ENCODE assay signal across 9 cellular contexts in the genomic region with DNA sequence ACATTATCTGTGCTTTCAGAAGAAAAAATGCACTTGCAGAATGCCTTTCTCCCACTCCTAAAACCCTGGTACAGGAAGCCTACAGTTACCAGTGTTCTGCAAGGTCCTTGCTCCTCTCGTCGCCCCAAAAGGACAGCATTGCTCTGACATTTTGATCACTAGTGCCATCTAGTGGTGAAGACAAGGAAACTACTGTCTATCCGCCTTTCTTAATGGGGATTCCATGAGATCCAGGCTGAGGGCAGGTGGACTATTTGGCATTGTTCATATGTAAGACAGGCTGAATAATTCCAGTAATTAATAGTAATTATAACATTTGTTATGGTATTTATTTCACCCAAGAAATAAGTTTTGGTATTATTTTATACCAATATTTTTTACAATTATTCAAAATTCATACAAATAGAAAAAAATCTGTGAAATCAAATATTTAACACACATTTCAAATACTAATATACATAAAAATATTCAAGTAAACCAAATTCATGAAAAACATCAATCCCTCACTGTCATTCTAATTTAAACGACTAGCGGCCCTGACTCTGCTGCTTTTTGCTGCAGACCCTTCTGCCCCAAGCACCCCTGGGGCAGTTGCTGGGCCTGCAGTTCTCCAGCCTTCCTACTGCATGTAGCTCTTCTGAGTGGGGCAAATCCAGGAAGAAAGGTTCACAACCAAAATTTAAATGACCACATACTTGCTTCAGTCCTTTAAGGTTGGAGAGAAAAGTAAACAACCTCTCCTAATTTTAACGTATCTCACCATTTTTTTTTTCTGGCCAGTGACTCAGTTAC. TPM values are rescaled to one million over a fixed set of nuclear protein-coding genes. Genes with fewer than 3 reads are reported as not detected.
A peak's percentile ranks its signal among the peaks of the same experiment; 100 is the strongest.
DNase-seq lines count a peak whose midpoint lies in the region; ATAC-seq and TF ChIP-seq lines count a peak whose summit lies in the region.
"Had no signal": no experiment of that assay in that cellular context is flagged by ENCODE, and none has a peak within 500 bp of the region (broad histone marks: within the 10 kb centered on the region; RNA-seq: fewer than 3 reads in every experiment).

No MANE protein-coding gene starts in this region.

- intact Hi-C loops in esophagus muscularis mucosa (cut with DNase I) = no loop called here

- peaks cover 7 to 15% of the 10 kb centered on the region in 2 donors for H3K4me1 Mint-ChIP-seq in natural killer cell treated with Interleukin-12 subunit alpha and Interleukin-12 subunit beta and Interleukin-15 and Interleukin-18, amount 100 ng/mL, for 72 hours (ENCODE audit: low read depth in 2 of 2)

- H3K27me3 Mint-ChIP-seq in natural killer cell treated with Interleukin-12 subunit alpha and Interleukin-12 subunit beta and Interleukin-15 and Interleukin-18, amount 100 ng/mL, for 72 hours = no peaks in the 10 kb centered on the region
- H3K27me3 Mint-ChIP-seq: dendritic cell treated with granulocyte-macrophage colony-stimulating factor and Interleukin-4, amounts not matched to agents 40 ng/mL and 50 ng/mL, for 4 days had no signal

- TF ChIP-seq CTCF in esophagus muscularis mucosa (IDR thresholded peaks at IDR 0.05) = peak; percentile 65 to 86 (median 68)

- in situ Hi-C loops in G401 (cut with HindIII; ENCODE audit: low sequenced_read_pairs) = no loop called here

- peaks cover 8 to 36% (median 31%) of the 10 kb centered on the region in 4 donors for H3K4me1 ChIP-seq in esophagus muscularis mucosa

- no peaks in the 10 kb centered on the region for H3K27me3 ChIP-seq in esophagus muscularis mucosa

- no peak for TF ChIP-seq POLR2A in esophagus muscularis mucosa (IDR thresholded peaks at IDR 0.05; ENCODE audit: low read depth)

- H3K9me3 Mint-ChIP-seq in natural killer cell treated with Interleukin-12 subunit alpha and Interleukin-12 subunit beta and Interleukin-15 and Interleukin-18, amount 100 ng/mL, for 72 hours = no peaks in the 10 kb centered on the region
- H3K9me3 Mint-ChIP-seq: dendritic cell treated with granulocyte-macrophage colony-stimulating factor and Interleukin-4, amounts not matched to agents 40 ng/mL and 50 ng/mL, for 4 days had no signal

- H3K9me3 ChIP-seq in esophagus muscularis mucosa = no peaks in the 10 kb centered on the region

- H3K36me3 Mint-ChIP-seq in natural killer cell treated with Interleukin-12 subunit alpha and Interleukin-12 subunit beta and Interleukin-15 and Interleukin-18, amount 100 ng/mL, for 72 hours = peaks cover 13% of the 10 kb centered on the region

- H3K4me3 Mint-ChIP-seq in natural killer cell treated with Interleukin-12 subunit alpha and Interleukin-12 subunit beta and Interleukin-15 and Interleukin-18, amount 100 ng/mL, for 72 hours = no peak overlapping the region
- H3K4me3 Mint-ChIP-seq: dendritic cell treated with granulocyte-macrophage colony-stimulating factor and Interleukin-4, amounts not matched to agents 40 ng/mL and 50 ng/mL, for 4 days had no signal

- H3K4me3 ChIP-seq in esophagus muscularis mucosa = no peak overlapping the region

- H3K27ac ChIP-seq in esophagus muscularis mucosa (replicated peaks in 1 of 4) = no peak overlapping the region

- 41% methylated on average over 6 of the region's 6 CpGs for WGBS in esophagus muscularis mucosa

- TF ChIP-seq EP300 in esophagus muscularis mucosa (IDR thresholded peaks at IDR 0.05) = no peak

- peak; percentile 97 for ATAC-seq in GM21515 (IDR thresholded peaks at IDR 0.05; ENCODE audit: unreplicated experiment)
- peak; percentile 94 for ATAC-seq in HG03575 (IDR thresholded peaks at IDR 0.05; ENCODE audit: extremely low read depth, insufficient number of reproducible peaks, low FRiP score, unreplicated experiment)
- ATAC-seq in natural killer cell treated with Interleukin-12 subunit alpha and Interleukin-12 subunit beta and Interleukin-15 and Interleukin-18, amount 100 ng/mL, for 72 hours = peak; percentile 75 to 76

- DNase-seq in G401 (ENCODE audit: low spot score) (peak; percentile 89), NCI-H524 (lab: John Stamatoyannopoulos, UW) (peak; percentile 17 to 75), esophagus muscularis mucosa (ENCODE audit: extremely low spot score) (no peak)
- peak; percentile 10 for DNase-seq in activated CD4-positive, alpha-beta T cell treated with anti-CD3 and anti-CD28 coated beads, Interleukin-2, amount 50 U/mL, for 1 hour
- DNase-seq in natural killer cell treated with Interleukin-12 subunit alpha and Interleukin-12 subunit beta and Interleukin-15 and Interleukin-18, amount 100 ng/mL, for 72 hours (ENCODE audit: low spot score) = peak; percentile 65
- no peak for DNase-seq in NK-92 treated with Interleukin-12 subunit alpha and Interleukin-12 subunit beta, amount 100 ng/mL, for 24 hours (lab: John Stamatoyannopoulos, UW)

- H3K27ac Mint-ChIP-seq in natural killer cell treated with Interleukin-12 subunit alpha and Interleukin-12 subunit beta and Interleukin-15 and Interleukin-18, amount 100 ng/mL, for 72 hours = no peak overlapping the region
- H3K27ac Mint-ChIP-seq: dendritic cell treated with granulocyte-macrophage colony-stimulating factor and Interleukin-4, amounts not matched to agents 40 ng/mL and 50 ng/mL, for 4 days had no signal

- peaks cover 3 to 43% (median 27%) of the 10 kb centered on the region in 4 donors for H3K36me3 ChIP-seq in esophagus muscularis mucosa

RNA-seq across cellular contexts. Expression of a gene that starts 19.0 kb away (rescaled TPM):
- total RNA-seq in G401 (2014; rRNA removed; shearing (Covaris generic)) = 246 and 284 TPM in 2 replicates
- 100 to 1,000 TPM in 2 of 4 donors, 10 to 100 TPM in 2; 74.3 to 117 (median 91.5) TPM for total RNA-seq in esophagus muscularis mucosa
- 10 to 100 TPM; 52.7 to 76.6 TPM for total RNA-seq in natural killer cell treated with Interleukin-12 subunit alpha and Interleukin-12 subunit beta and Interleukin-15 and Interleukin-18, amount 100 ng/mL, for 72 hours

RNA-seq across cellular contexts. Expression of a gene that starts 19.1 kb away (rescaled TPM):
- 3.6 and 3.8 TPM in 2 replicates for total RNA-seq in G401 (2014; rRNA removed; shearing (Covaris generic))
- 10 to 100 TPM; 12.3 to 16.6 (median 13.1) TPM for total RNA-seq in esophagus muscularis mucosa
- total RNA-seq in natural killer cell treated with Interleukin-12 subunit alpha and Interleukin-12 subunit beta and Interleukin-15 and Interleukin-18, amount 100 ng/mL, for 72 hours = 10 to 100 TPM in 1 of 2 donors, 1 to 10 TPM in 1; 6.1 to 14.3 TPM

Comparison
In these comparisons a context has a peak if more than half of its experiments do, and no peak if none do; other contexts are left out.
1. DNase-seq: peak in G401 (single experiment), NCI-H524 (2 of 2), activated CD4-positive, alpha-beta T cell treated with anti-CD3 and anti-CD28 coated beads, Interleukin-2, amount 50 U/mL, for 1 hour (single experiment) and natural killer cell treated with Interleukin-12 subunit alpha and Interleukin-12 subunit beta and Interleukin-15 and Interleukin-18, amount 100 ng/mL, for 72 hours (single experiment); none in esophagus muscularis mucosa (single experiment) and NK-92 treated with Interleukin-12 subunit alpha and Interleukin-12 subunit beta, amount 100 ng/mL, for 24 hours (single experiment).
2. Peak in every context shown above with its lines, with median percentiles within 50 percentile points of each other: ATAC-seq.